8 cellular contexts compared by ENCODE assay signal in genomic region chr20:39252035-39252434, GRCh38.
"Had no signal": no experiment of that assay in that cellular context is flagged by ENCODE, and none has a peak within 500 bp of the region (broad histone marks: within the 10 kb centered on the region; RNA-seq: fewer than 3 reads in every experiment).

No MANE protein-coding gene starts in this region.

- H2AFZ ChIP-seq: GM23338 had no signal

- H3K4me3 ChIP-seq: GM23338, HAP-1 had no signal

- H3K27ac Mint-ChIP-seq: GM23338, HFFc6 had no signal

- H3K9me3 ChIP-seq: HAP-1 had no signal

- H3K4me2 ChIP-seq: GM23338, KMS-11 had no signal

- ATAC-seq: GM23338, HCT116 had no signal

- H3K9ac ChIP-seq: KMS-11 had no signal

- H3K4me3 Mint-ChIP-seq: GM23338, HFFc6 had no signal

- H3K36me3 ChIP-seq: HAP-1 had no signal

- H3K27ac ChIP-seq: KMS-11 had no signal

- H3K9me3 Mint-ChIP-seq: GM23338 had no signal

- DNase-seq: H7, HFFc6, IMR-90, KBM-7 had no signal

- H3K4me1 ChIP-seq: HAP-1 had no signal

- H3K4me1 Mint-ChIP-seq: GM23338 had no signal
